In genomic region chr2:27427863-27428212, GRCh38 we compare ENCODE assay signal across 8 cellular contexts. TPM values are rescaled to one million over a fixed set of nuclear protein-coding genes. Genes with fewer than 3 reads are reported as not detected.
A peak's percentile ranks its signal among the peaks of the same experiment; 100 is the strongest.
DNase-seq lines count a peak whose midpoint lies in the region; ATAC-seq and TF ChIP-seq lines count a peak whose summit lies in the region.

No MANE protein-coding gene starts in this region.

- H3K36me3 Mint-ChIP-seq in activated CD8-positive, alpha-beta memory T cell treated with anti-CD3 and anti-CD28 coated beads, Interleukin-2, amount 10 ng/mL, durations not matched to agents 7 days and 5 days = peaks cover 5% of the 10 kb centered on the region
- no peaks in the 10 kb centered on the region for H3K36me3 Mint-ChIP-seq in activated naive CD8-positive, alpha-beta T cell treated with anti-CD3 and anti-CD28 coated beads, Interleukin-2, amount 50 U/mL, for 24 hours (ENCODE audit: low read depth)

- H3K9me3 Mint-ChIP-seq in activated CD8-positive, alpha-beta memory T cell treated with anti-CD3 and anti-CD28 coated beads, Interleukin-2, amount 10 ng/mL, durations not matched to agents 7 days and 5 days (ENCODE audit: low read depth) = no peaks in the 10 kb centered on the region
- H3K9me3 Mint-ChIP-seq in activated naive CD8-positive, alpha-beta T cell treated with anti-CD3 and anti-CD28 coated beads, Interleukin-2, amount 50 U/mL, for 24 hours = no peaks in the 10 kb centered on the region

- peak overlapping the region; percentile 96 for H3K4me3 Mint-ChIP-seq in activated CD8-positive, alpha-beta memory T cell treated with anti-CD3 and anti-CD28 coated beads, Interleukin-2, amount 10 ng/mL, durations not matched to agents 7 days and 5 days
- peak overlapping the region; percentile 98 for H3K4me3 Mint-ChIP-seq in activated naive CD8-positive, alpha-beta T cell treated with anti-CD3 and anti-CD28 coated beads, Interleukin-2, amount 50 U/mL, for 24 hours

- peaks cover 31% of the 10 kb centered on the region for H3K4me1 Mint-ChIP-seq in activated CD8-positive, alpha-beta memory T cell treated with anti-CD3 and anti-CD28 coated beads, Interleukin-2, amount 10 ng/mL, durations not matched to agents 7 days and 5 days
- peaks cover 38% of the 10 kb centered on the region for H3K4me1 Mint-ChIP-seq in activated naive CD8-positive, alpha-beta T cell treated with anti-CD3 and anti-CD28 coated beads, Interleukin-2, amount 50 U/mL, for 24 hours

- TF ChIP-seq RAD21 in liver (IDR thresholded peaks at IDR 0.05) = no peak

- H3K4me1 ChIP-seq in liver (ENCODE audit: control insufficient read depth in 4 of 4, insufficient read depth in 4 of 4, low read length in 3 of 4) = peaks cover 3 to 23% (median 15%) of the 10 kb centered on the region in 4 donors
- peaks cover 4 to 36% (median 24%) of the 10 kb centered on the region in 4 donors for H3K4me1 ChIP-seq in tibial artery

- TF ChIP-seq CTCF in liver (IDR thresholded peaks at IDR 0.05; ENCODE audit: low read depth, low read length, missing input control) = no peak
- no peak for TF ChIP-seq CTCF in tibial artery (IDR thresholded peaks at IDR 0.05)

- CTCF ChIA-PET in activated CD8-positive, alpha-beta memory T cell treated with anti-CD3 and anti-CD28 coated beads, Interleukin-2, amount 10 ng/mL, durations not matched to agents 7 days and 5 days (lab: Charles Lee) = interaction anchor here (3.4 to 4.9 kb wide), 2 partner anchors 19 to 255 kb away, joined by 32 to 33 read pairs; partner anchors contain the start of gene PPM1G

- H3K4me3 ChIP-seq in liver (ENCODE audit: low read depth in 1 of 3, low read length in 3 of 3) (peak overlapping the region; percentile 73 to 97 (median 90)), tibial artery (peak overlapping the region; percentile 71 to 85)

- H3K27me3 ChIP-seq in liver (ENCODE audit: control insufficient read depth in 4 of 4, insufficient read depth in 4 of 4, low read length in 3 of 4) (no peaks in the 10 kb centered on the region), tibial artery (no peaks in the 10 kb centered on the region)

- peaks cover 0 to under 1% (median 0%) of the 10 kb centered on the region in 4 donors for H3K36me3 ChIP-seq in liver (ENCODE audit: control insufficient read depth in 4 of 4, insufficient read depth in 3 of 4, low read depth in 1 of 4, low read length in 3 of 4)
- H3K36me3 ChIP-seq in tibial artery = peaks cover 0 to 2% (median under 1%) of the 10 kb centered on the region in 3 donors

- H3K27ac ChIP-seq in liver (ENCODE audit: low read depth in 1 of 2, low read length in 2 of 2) = peak overlapping the region; percentile 97 to 98
- peak overlapping the region; percentile 92 to 95 for H3K27ac ChIP-seq in tibial artery

- DNase-seq in activated CD8-positive, alpha-beta memory T cell treated with anti-CD3 and anti-CD28 coated beads, Interleukin-2, amount 10 ng/mL, durations not matched to agents 7 days and 5 days = no peak
- no peak for DNase-seq in activated CD8-positive, alpha-beta memory T cell treated with anti-CD3 and anti-CD28 coated beads, Interleukin-2, amount 50 U/mL, for 48 hours
- no peak for DNase-seq in activated naive CD8-positive, alpha-beta T cell treated with anti-CD3 and anti-CD28 coated beads, Interleukin-2, amount 50 U/mL, for 24 hours
- DNase-seq in tibial artery = no peak
- DNase-seq in AG08396 (ENCODE audit: low spot score) = no peak
- DNase-seq in activated CD8-positive, alpha-beta memory T cell treated with anti-CD3 and anti-CD28 coated beads, Interleukin-2, amount 50 U/mL, for 4 hours = no peak

- intact Hi-C loops in tibial artery (cut with DNase I; ENCODE audit: low total_unique reads) = loop anchor here (2.0 to 5.0 kb wide), 2 partner anchors 19 to 46 kb away; partner anchors contain the start of genes PPM1G and ZNF513

- peaks cover 3% of the 10 kb centered on the region for H3K27me3 Mint-ChIP-seq in activated CD8-positive, alpha-beta memory T cell treated with anti-CD3 and anti-CD28 coated beads, Interleukin-2, amount 10 ng/mL, durations not matched to agents 7 days and 5 days
- no peaks in the 10 kb centered on the region for H3K27me3 Mint-ChIP-seq in activated naive CD8-positive, alpha-beta T cell treated with anti-CD3 and anti-CD28 coated beads, Interleukin-2, amount 50 U/mL, for 24 hours

- H3K9ac ChIP-seq in liver (ENCODE audit: low read depth in 1 of 2, low read length in 2 of 2) = peak overlapping the region; percentile 71 to 84

- H3K9me3 ChIP-seq in liver (ENCODE audit: control insufficient read depth in 4 of 4, low read length in 3 of 4) (no peaks in the 10 kb centered on the region), tibial artery (no peaks in the 10 kb centered on the region)

- ATAC-seq in activated CD8-positive, alpha-beta memory T cell treated with anti-CD3 and anti-CD28 coated beads, Interleukin-2, amount 10 ng/mL, durations not matched to agents 7 days and 5 days = no peak
- ATAC-seq in activated naive CD8-positive, alpha-beta T cell treated with anti-CD3 and anti-CD28 coated beads, Interleukin-2, amount 50 U/mL, for 24 hours = no peak
- no peak for ATAC-seq in HG02884 (IDR thresholded peaks at IDR 0.05; ENCODE audit: unreplicated experiment)

- H3K27ac Mint-ChIP-seq in activated CD8-positive, alpha-beta memory T cell treated with anti-CD3 and anti-CD28 coated beads, Interleukin-2, amount 10 ng/mL, durations not matched to agents 7 days and 5 days = peak overlapping the region; percentile 97
- peak overlapping the region; percentile 91 for H3K27ac Mint-ChIP-seq in activated naive CD8-positive, alpha-beta T cell treated with anti-CD3 and anti-CD28 coated beads, Interleukin-2, amount 50 U/mL, for 24 hours

- WGBS in liver = 20% methylated on average over 7 of the region's 7 CpGs

TF ChIP-seq in liver, 16 proteins besides CTCF, POLR2A, EP300 and RAD21:
- TF ChIP-seq ATF3 (IDR thresholded peaks at IDR 0.05) (peak; percentile 4), FOXA2 (IDR thresholded peaks at IDR 0.05) (no peak), FOXA1 (IDR thresholded peaks at IDR 0.05) (no peak), REST (IDR thresholded peaks at IDR 0.05) (no peak), EGR1 (IDR thresholded peaks at IDR 0.05; ENCODE audit: low read depth in 2 of 2) (no peak)

RNA-seq across cellular contexts. Expression of gene NRBP1, which starts 0.6 kb away (rescaled TPM):
- 100 to 1,000 TPM in 1 of 2 experiments, 10 to 100 TPM in 1; 88.5 to 103 TPM for total RNA-seq in activated CD8-positive, alpha-beta memory T cell treated with anti-CD3 and anti-CD28 coated beads, Interleukin-2, amount 10 ng/mL, durations not matched to agents 7 days and 5 days
- 10 to 100 TPM; 51.5 to 56.9 TPM for total RNA-seq in liver
- 10 to 100 TPM; 34.3 to 40.5 TPM for polyA plus RNA-seq in liver

RNA-seq across cellular contexts. Expression of gene KRTCAP3, which starts 14.3 kb away (rescaled TPM):
- total RNA-seq in activated CD8-positive, alpha-beta memory T cell treated with anti-CD3 and anti-CD28 coated beads, Interleukin-2, amount 10 ng/mL, durations not matched to agents 7 days and 5 days = 1 to 10 TPM; 4.5 to 6.4 TPM
- total RNA-seq in liver = 1 to 10 TPM; 1.8 to 2.8 TPM
- polyA plus RNA-seq in liver = 10 to 100 TPM in 1 of 2 donors, 1 to 10 TPM in 1; 6.7 to 12.7 TPM

RNA-seq across cellular contexts. Expression of gene PPM1G, which starts 18.4 kb away (rescaled TPM):
- total RNA-seq in activated CD8-positive, alpha-beta memory T cell treated with anti-CD3 and anti-CD28 coated beads, Interleukin-2, amount 10 ng/mL, durations not matched to agents 7 days and 5 days = 100 to 1,000 TPM; 136 to 159 TPM
- total RNA-seq in liver = 10 to 100 TPM; 28.9 to 45.5 TPM
- 10 to 100 TPM; 26.4 to 37.3 TPM for polyA plus RNA-seq in liver

RNA-seq across cellular contexts. Expression of gene ZNF513, which starts 47.3 kb away (rescaled TPM):
- total RNA-seq in activated CD8-positive, alpha-beta memory T cell treated with anti-CD3 and anti-CD28 coated beads, Interleukin-2, amount 10 ng/mL, durations not matched to agents 7 days and 5 days = 10 to 100 TPM; 12.7 to 15.4 TPM
- 1 to 10 TPM; 7.9 to 9.3 TPM for total RNA-seq in liver
- polyA plus RNA-seq in liver = 10 to 100 TPM in 1 of 2 donors, 1 to 10 TPM in 1; 2.9 to 11.2 TPM

RNA-seq across cellular contexts. Expression of gene SNX17, which starts 57.4 kb away (rescaled TPM):
- total RNA-seq in activated CD8-positive, alpha-beta memory T cell treated with anti-CD3 and anti-CD28 coated beads, Interleukin-2, amount 10 ng/mL, durations not matched to agents 7 days and 5 days = 100 to 1,000 TPM; 101 to 125 TPM
- 10 to 100 TPM; 53.7 to 65.3 TPM for total RNA-seq in liver
- polyA plus RNA-seq in liver = 10 to 100 TPM; 57.7 to 60.5 TPM
